1 cellular context compared by ENCODE assay signal in the genomic region with DNA sequence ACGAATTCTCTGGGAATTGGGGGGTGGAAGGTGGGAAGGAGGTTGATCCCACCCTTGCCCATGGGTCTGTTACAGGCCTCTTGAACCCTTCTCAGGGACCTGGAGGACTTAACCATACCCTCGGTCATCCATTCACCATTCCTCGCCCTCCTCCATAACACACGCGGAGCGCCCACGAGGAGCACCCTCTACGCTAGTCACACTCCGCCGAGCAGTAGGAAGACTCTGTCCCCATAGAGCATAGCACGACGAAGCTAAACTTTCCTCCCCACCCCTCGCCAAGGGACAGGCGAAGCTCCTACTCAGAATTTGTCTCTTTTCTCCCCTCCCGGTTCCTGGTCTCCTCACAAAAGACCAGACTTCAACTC.
TF ChIP-seq lines count a peak whose summit lies in the region.

No MANE protein-coding gene starts in this region.

TF ChIP-seq in SK-N-SH, 30 proteins besides CTCF, POLR2A, EP300 and RAD21 (continued from another document):
- TF ChIP-seq PBX3 (IDR thresholded peaks at IDR 0.05), result no peak
- no peak for TF ChIP-seq USF2 (IDR thresholded peaks at IDR 0.05; ENCODE audit: borderline replicate concordance, low read depth, low read length)
- TF ChIP-seq FOXM1 (IDR thresholded peaks at IDR 0.05; ENCODE audit: low read depth), result no peak
- no peak for TF ChIP-seq TEAD4 (IDR thresholded peaks at IDR 0.05; ENCODE audit: borderline replicate concordance, insufficient read depth)
- TF ChIP-seq TAF1 (IDR thresholded peaks at IDR 0.05; ENCODE audit: borderline replicate concordance, low read depth, low read length), result no peak
- no peak for TF ChIP-seq EZH2phosphoT487 (IDR thresholded peaks at IDR 0.05; ENCODE audit: borderline replicate concordance, low read depth)
- TF ChIP-seq SMC3 (IDR thresholded peaks at IDR 0.05; ENCODE audit: low read depth, low read length), result no peak
